In the genomic region with DNA sequence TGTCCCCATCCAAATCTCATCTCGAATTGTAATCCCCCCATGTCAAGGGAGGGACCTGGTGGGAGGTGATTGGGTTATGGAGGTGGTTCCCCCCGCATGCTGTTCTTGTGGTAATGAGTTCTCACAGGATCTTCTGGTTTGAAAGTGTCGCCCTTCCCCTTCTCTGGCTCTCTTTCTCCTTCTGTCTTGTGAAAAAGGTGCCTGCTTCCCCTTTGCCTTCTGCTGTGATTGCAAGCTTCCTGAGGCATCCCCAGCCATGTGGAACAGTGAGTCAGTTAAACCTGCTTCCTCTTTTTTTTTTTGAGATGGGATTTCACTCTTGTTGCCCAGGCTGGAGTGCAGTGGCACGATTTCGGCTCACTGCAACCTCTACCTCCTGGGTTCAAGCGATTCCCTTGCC, we compare ENCODE assay signal across 18 cellular contexts.
DNase-seq lines count a peak whose midpoint lies in the region; ATAC-seq, FAIRE-seq and TF ChIP-seq lines count a peak whose summit lies in the region.
"Had no signal": no experiment of that assay in that cellular context is flagged by ENCODE, and none has a peak within 500 bp of the region (broad histone marks: within the 10 kb centered on the region; RNA-seq: fewer than 3 reads in every experiment).

No MANE protein-coding gene starts in this region.

- no peaks in the 10 kb centered on the region for H3F3A ChIP-seq in PC-3 (ENCODE audit: low read length, unreplicated experiment)

- peaks cover 0 to 25% (median 15%) of the 10 kb centered on the region in 11 experiments; a peak in 14 of 22 replicates for H3K36me3 ChIP-seq in BLaER1 treated with 17β-estradiol and CSF1 and Interleukin-3, amounts not matched to agents 10 nM and 100 nM
- H3K36me3 ChIP-seq in Karpas-422 (ENCODE audit: insufficient read depth, low read length) (peaks cover 6% of the 10 kb centered on the region; the same call in 1 of the 2 replicates), kidney epithelial cell (ENCODE audit: control insufficient read depth, insufficient read depth, low read length) (no peaks in the 10 kb centered on the region), PC-3 (ENCODE audit: low read depth, low read length) (peaks cover 8% of the 10 kb centered on the region)
- H3K36me3 ChIP-seq: adrenal gland, esophagus muscularis mucosa, HAP-1 had no signal

- H3K9ac ChIP-seq in BLaER1 treated with 17β-estradiol and CSF1 and Interleukin-3, amounts not matched to agents 10 nM and 100 nM = peak overlapping the region in 3 of 11 experiments; percentile 14 to 18 (median 17); a peak in 1 of 22 replicates
- H3K9ac ChIP-seq in Karpas-422 (ENCODE audit: low read length) (no peak overlapping the region), PC-3 (ENCODE audit: low read length) (no peak overlapping the region)

- ATAC-seq in HG02973 (IDR thresholded peaks at IDR 0.05; ENCODE audit: unreplicated experiment) (no peak), GM21529 (IDR thresholded peaks at IDR 0.05; ENCODE audit: unreplicated experiment) (no peak), PC-3 (no peak)

- H3K4me1 ChIP-seq in BLaER1 treated with 17β-estradiol and CSF1 and Interleukin-3, amounts not matched to agents 10 nM and 100 nM = peaks cover 10 to 39% (median 18%) of the 10 kb centered on the region in 10 experiments
- H3K4me1 ChIP-seq in Karpas-422 (ENCODE audit: low read length) = peaks cover 22% of the 10 kb centered on the region
- no peaks in the 10 kb centered on the region for H3K4me1 ChIP-seq in PC-3 (ENCODE audit: insufficient read depth, low read length)
- H3K4me1 ChIP-seq: adrenal gland, esophagus muscularis mucosa had no signal

- no peak for FAIRE-seq in D721Med (lab: Jason Lieb, UNC)

- peak; percentile 71 for DNase-seq in Karpas-422
- peak; percentile 1 for DNase-seq in SKM-1 (lab: John Stamatoyannopoulos, UW; ENCODE audit: unreplicated experiment)
- peak; percentile 12 for DNase-seq in kidney epithelial cell (ENCODE audit: low read depth)
- DNase-seq in D721Med (ENCODE audit: insufficient read length, low spot score) = no peak
- no peak for DNase-seq in PC-3
- DNase-seq: activated CD4-positive, alpha-beta T cell treated with anti-CD3 and anti-CD28 coated beads for 1 hour; activated effector memory CD4-positive, alpha-beta T cell treated with Interleukin-2 at 50 U/mL for 16 hours; adrenal gland; caudate nucleus; COR-L47; NCI-H2171; Right ventricle myocardium superior; stimulated activated CD4-positive, alpha-beta T cell treated with anti-CD3 and anti-CD28 coated beads, Interleukin-1b, Interleukin-23, amount 100 ng/mL, for 48 hours had no signal

- H3K4me3 ChIP-seq in BLaER1 treated with 17β-estradiol and CSF1 and Interleukin-3, amounts not matched to agents 10 nM and 100 nM = no peak overlapping the region; a peak in 1 of 20 replicates
- H3K4me3 ChIP-seq in Karpas-422 (ENCODE audit: low read length) (no peak overlapping the region), kidney epithelial cell (ENCODE audit: low read depth, low read length) (no peak overlapping the region), PC-3 (ENCODE audit: low read length) (no peak overlapping the region)
- H3K4me3 ChIP-seq: adrenal gland, esophagus muscularis mucosa, HAP-1 had no signal

- peak overlapping the region; percentile 23 to 63 (median 48); a peak in 20 of 22 replicates for H3K4me2 ChIP-seq in BLaER1 treated with 17β-estradiol and CSF1 and Interleukin-3, amounts not matched to agents 10 nM and 100 nM
- H3K4me2 ChIP-seq in Karpas-422 (ENCODE audit: low read depth, low read length, poor library complexity, severe bottlenecking) (no peak overlapping the region), PC-3 (ENCODE audit: low read length) (no peak overlapping the region)

- no peaks in the 10 kb centered on the region for H3K27me3 ChIP-seq in BLaER1 treated with 17β-estradiol and CSF1 and Interleukin-3, amounts not matched to agents 10 nM and 100 nM
- H3K27me3 ChIP-seq in Karpas-422 (ENCODE audit: low read length) (no peaks in the 10 kb centered on the region), kidney epithelial cell (ENCODE audit: control insufficient read depth, insufficient read depth, low read length) (no peaks in the 10 kb centered on the region), PC-3 (ENCODE audit: low read length) (no peaks in the 10 kb centered on the region)
- H3K27me3 ChIP-seq: adrenal gland, esophagus muscularis mucosa had no signal

- TF ChIP-seq CTCF in kidney epithelial cell (IDR thresholded peaks at IDR 0.05; ENCODE audit: insufficient read depth, low read length, poor library complexity, severe bottlenecking) = no peak
- no peak for TF ChIP-seq CTCF in D721Med (IDR thresholded peaks at IDR 0.05; ENCODE audit: insufficient read depth, missing control alignments)
- TF ChIP-seq CTCF in PC-3 (conservative IDR thresholded peaks at IDR 0.05; ENCODE audit: low read depth, low read length) = no peak

- H3K27ac ChIP-seq in BLaER1 treated with 17β-estradiol and CSF1 and Interleukin-3, amounts not matched to agents 10 nM and 100 nM = peak overlapping the region; percentile 20 to 79 (median 68); a peak in 21 of 22 replicates
- H3K27ac ChIP-seq in Karpas-422 (ENCODE audit: low read length) (no peak overlapping the region), PC-3 (ENCODE audit: low read length) (no peak overlapping the region)
- H3K27ac ChIP-seq: adrenal gland, esophagus muscularis mucosa had no signal

- intact Hi-C loops in PC-3 (cut with micrococcal nuclease) = no loop called here

- no peak overlapping the region for H2AFZ ChIP-seq in Karpas-422 (ENCODE audit: low read length)
- no peak overlapping the region for H2AFZ ChIP-seq in PC-3 (ENCODE audit: low read length)

- CTCF ChIA-PET in PC-3 (lab: Charles Lee) = interaction anchor here (0.6 kb wide), 1 partner anchor 454 kb away, joined by 3 read pairs; no protein-coding TSS in a partner anchor

- H3K79me2 ChIP-seq in Karpas-422 (ENCODE audit: low read length) (peaks cover 65% of the 10 kb centered on the region), PC-3 (ENCODE audit: low read length) (no peaks in the 10 kb centered on the region)

- H4K20me1 ChIP-seq in BLaER1 treated with 17β-estradiol and CSF1 and Interleukin-3, amounts not matched to agents 10 nM and 100 nM = no peaks in the 10 kb centered on the region
- H4K20me1 ChIP-seq in Karpas-422 (ENCODE audit: insufficient read depth, low read depth, low read length) (no peaks in the 10 kb centered on the region), PC-3 (ENCODE audit: low read length) (no peaks in the 10 kb centered on the region)

- POLR2A ChIA-PET in PC-3 (lab: Charles Lee; ENCODE audit: unreplicated experiment) = no interaction called here

- peaks cover 30 to 57% (median 34%) of the 10 kb centered on the region in 11 experiments for H3K9me3 ChIP-seq in BLaER1 treated with 17β-estradiol and CSF1 and Interleukin-3, amounts not matched to agents 10 nM and 100 nM (replicated peaks in 1 of 11)
- H3K9me3 ChIP-seq in Karpas-422 (ENCODE audit: low read length) (peaks cover 10% of the 10 kb centered on the region), PC-3 (ENCODE audit: low read length) (peaks cover 15% of the 10 kb centered on the region)
- H3K9me3 ChIP-seq: HAP-1 had no signal

- H3K9me2 ChIP-seq in Karpas-422 (replicated peaks; ENCODE audit: insufficient read depth, low read length) (no peaks in the 10 kb centered on the region), PC-3 (replicated peaks; ENCODE audit: low read length) (no peaks in the 10 kb centered on the region)

- BruUV-seq in PC-3 (replicated peaks; lab: Mats Ljungman, UMichigan) = no TSS peak

Comparison
In these comparisons a context has a peak if more than half of its experiments do, and no peak if none do; other contexts are left out.
1. H3K27ac ChIP-seq: peak in BLaER1 treated with 17β-estradiol and CSF1 and Interleukin-3, amounts not matched to agents 10 nM and 100 nM (11 of 11); none in Karpas-422 (single experiment) and PC-3 (single experiment).
2. H3K4me2 ChIP-seq: peak in BLaER1 treated with 17β-estradiol and CSF1 and Interleukin-3, amounts not matched to agents 10 nM and 100 nM (11 of 11); none in Karpas-422 (single experiment) and PC-3 (single experiment).
3. DNase-seq: peak in Karpas-422 (single experiment), SKM-1 (single experiment) and kidney epithelial cell (single experiment); none in D721Med (single experiment) and PC-3 (single experiment).